Comparison of ENCODE assay signal across 1 cellular context in the genomic region with DNA sequence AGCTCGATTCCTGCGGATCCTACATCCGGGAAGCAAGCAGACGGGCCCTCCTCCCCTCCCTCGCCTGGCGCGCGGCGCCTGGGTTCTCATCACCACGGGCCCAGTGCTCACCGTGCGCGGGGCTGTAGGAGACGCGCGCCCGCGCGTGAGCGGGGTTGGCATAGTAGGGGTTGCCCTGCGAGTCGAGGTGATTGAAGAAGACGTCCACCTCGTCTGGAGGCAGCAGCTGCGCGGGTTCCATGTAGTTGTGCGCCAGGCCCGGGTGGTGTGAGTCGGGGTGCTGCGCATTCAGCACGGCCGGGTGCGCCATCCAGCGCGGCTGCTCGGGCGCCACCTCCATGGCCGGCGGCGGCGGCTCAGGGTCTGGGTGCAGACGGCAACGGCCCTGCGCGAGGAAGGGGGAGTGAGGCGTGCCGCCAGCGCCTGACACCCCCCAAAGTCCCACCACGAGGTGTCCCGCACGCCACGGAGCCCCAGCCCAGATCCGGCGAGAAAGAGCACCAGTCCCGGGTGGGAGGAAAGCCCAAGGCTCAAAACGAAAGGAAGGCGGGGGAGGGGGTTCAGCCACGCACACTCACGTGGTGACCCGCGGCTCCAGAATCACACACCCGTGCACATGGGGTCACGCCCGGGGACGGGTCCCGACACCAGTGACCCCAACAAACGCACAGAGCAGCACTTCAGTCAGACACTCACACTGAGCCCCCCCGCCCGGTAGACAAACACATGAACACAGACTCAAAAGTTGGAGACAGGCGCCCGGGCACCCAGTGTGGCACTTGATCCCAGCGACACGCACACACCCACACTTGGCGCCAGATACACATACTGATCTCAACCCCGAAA.
A peak's percentile ranks its signal among the peaks of the same experiment; 100 is the strongest.
TF ChIP-seq lines count a peak whose summit lies in the region.

No MANE protein-coding gene starts in this region.

TF ChIP-seq in HepG2, 621 proteins besides CTCF, POLR2A, EP300 and RAD21 (continued from another document and continues in another):
- no peak for TF ChIP-seq SMC3 (IDR thresholded peaks at IDR 0.05; ENCODE audit: low read length)
- no peak for TF ChIP-seq ZNF121 (CRISPR knock-in tag; IDR thresholded peaks at IDR 0.05)
- TF ChIP-seq, protein P1, sequence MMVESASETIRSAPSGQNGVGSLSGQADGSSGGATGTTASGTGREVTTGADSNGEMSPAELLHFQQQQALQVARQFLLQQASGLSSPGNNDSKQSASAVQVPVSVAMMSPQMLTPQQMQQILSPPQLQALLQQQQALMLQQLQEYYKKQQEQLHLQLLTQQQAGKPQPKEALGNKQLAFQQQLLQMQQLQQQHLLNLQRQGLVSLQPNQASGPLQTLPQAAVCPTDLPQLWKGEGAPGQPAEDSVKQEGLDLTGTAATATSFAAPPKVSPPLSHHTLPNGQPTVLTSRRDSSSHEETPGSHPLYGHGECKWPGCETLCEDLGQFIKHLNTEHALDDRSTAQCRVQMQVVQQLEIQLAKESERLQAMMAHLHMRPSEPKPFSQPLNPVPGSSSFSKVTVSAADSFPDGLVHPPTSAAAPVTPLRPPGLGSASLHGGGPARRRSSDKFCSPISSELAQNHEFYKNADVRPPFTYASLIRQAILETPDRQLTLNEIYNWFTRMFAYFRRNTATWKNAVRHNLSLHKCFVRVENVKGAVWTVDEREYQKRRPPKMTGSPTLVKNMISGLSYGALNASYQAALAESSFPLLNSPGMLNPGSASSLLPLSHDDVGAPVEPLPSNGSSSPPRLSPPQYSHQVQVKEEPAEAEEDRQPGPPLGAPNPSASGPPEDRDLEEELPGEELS (CRISPR knock-in tag; IDR thresholded peaks at IDR 0.05), result no peak
- TF ChIP-seq SALL1 (CRISPR knock-in tag; IDR thresholded peaks at IDR 0.05), result peak; percentile 28; the same call in 1 of the 2 replicates
- TF ChIP-seq TAF1 (CRISPR knock-in tag; IDR thresholded peaks at IDR 0.05), result 0 out of 2 replicates have a peak, but pooled peaks have one; percentile 48
- TF ChIP-seq PCBP1 (IDR thresholded peaks at IDR 0.05; ENCODE audit: borderline replicate concordance, low read depth, low read length), result no peak
- TF ChIP-seq, protein P2, sequence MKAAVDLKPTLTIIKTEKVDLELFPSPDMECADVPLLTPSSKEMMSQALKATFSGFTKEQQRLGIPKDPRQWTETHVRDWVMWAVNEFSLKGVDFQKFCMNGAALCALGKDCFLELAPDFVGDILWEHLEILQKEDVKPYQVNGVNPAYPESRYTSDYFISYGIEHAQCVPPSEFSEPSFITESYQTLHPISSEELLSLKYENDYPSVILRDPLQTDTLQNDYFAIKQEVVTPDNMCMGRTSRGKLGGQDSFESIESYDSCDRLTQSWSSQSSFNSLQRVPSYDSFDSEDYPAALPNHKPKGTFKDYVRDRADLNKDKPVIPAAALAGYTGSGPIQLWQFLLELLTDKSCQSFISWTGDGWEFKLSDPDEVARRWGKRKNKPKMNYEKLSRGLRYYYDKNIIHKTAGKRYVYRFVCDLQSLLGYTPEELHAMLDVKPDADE (CRISPR knock-in tag; IDR thresholded peaks at IDR 0.05), result no peak
- TF ChIP-seq, protein P3, sequence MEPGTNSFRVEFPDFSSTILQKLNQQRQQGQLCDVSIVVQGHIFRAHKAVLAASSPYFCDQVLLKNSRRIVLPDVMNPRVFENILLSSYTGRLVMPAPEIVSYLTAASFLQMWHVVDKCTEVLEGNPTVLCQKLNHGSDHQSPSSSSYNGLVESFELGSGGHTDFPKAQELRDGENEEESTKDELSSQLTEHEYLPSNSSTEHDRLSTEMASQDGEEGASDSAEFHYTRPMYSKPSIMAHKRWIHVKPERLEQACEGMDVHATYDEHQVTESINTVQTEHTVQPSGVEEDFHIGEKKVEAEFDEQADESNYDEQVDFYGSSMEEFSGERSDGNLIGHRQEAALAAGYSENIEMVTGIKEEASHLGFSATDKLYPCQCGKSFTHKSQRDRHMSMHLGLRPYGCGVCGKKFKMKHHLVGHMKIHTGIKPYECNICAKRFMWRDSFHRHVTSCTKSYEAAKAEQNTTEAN (CRISPR knock-in tag; conservative IDR thresholded peaks at IDR 0.05), result no peak
- no peak for TF ChIP-seq ZNF510 (CRISPR knock-in tag; IDR thresholded peaks at IDR 0.05; ENCODE audit: low read depth)
- TF ChIP-seq ZNF263 (CRISPR knock-in tag; IDR thresholded peaks at IDR 0.05), result no peak
- no peak for TF ChIP-seq DR1 (CRISPR knock-in tag; IDR thresholded peaks at IDR 0.05)
- TF ChIP-seq, protein P4, sequence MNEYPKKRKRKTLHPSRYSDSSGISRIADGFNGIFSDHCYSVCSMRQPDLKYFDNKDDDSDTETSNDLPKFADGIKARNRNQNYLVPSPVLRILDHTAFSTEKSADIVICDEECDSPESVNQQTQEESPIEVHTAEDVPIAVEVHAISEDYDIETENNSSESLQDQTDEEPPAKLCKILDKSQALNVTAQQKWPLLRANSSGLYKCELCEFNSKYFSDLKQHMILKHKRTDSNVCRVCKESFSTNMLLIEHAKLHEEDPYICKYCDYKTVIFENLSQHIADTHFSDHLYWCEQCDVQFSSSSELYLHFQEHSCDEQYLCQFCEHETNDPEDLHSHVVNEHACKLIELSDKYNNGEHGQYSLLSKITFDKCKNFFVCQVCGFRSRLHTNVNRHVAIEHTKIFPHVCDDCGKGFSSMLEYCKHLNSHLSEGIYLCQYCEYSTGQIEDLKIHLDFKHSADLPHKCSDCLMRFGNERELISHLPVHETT (CRISPR knock-in tag; conservative IDR thresholded peaks at IDR 0.05), result no peak
- TF ChIP-seq, protein P5, sequence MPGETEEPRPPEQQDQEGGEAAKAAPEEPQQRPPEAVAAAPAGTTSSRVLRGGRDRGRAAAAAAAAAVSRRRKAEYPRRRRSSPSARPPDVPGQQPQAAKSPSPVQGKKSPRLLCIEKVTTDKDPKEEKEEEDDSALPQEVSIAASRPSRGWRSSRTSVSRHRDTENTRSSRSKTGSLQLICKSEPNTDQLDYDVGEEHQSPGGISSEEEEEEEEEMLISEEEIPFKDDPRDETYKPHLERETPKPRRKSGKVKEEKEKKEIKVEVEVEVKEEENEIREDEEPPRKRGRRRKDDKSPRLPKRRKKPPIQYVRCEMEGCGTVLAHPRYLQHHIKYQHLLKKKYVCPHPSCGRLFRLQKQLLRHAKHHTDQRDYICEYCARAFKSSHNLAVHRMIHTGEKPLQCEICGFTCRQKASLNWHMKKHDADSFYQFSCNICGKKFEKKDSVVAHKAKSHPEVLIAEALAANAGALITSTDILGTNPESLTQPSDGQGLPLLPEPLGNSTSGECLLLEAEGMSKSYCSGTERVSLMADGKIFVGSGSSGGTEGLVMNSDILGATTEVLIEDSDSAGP (CRISPR knock-in tag; IDR thresholded peaks at IDR 0.05; ENCODE audit: borderline replicate concordance), result no peak
- TF ChIP-seq KDM6A (CRISPR knock-in tag; IDR thresholded peaks at IDR 0.05; ENCODE audit: low read depth), result no peak
- no peak for TF ChIP-seq TSC22D2 (CRISPR knock-in tag; IDR thresholded peaks at IDR 0.05; ENCODE audit: borderline replicate concordance)
- TF ChIP-seq, protein P6, sequence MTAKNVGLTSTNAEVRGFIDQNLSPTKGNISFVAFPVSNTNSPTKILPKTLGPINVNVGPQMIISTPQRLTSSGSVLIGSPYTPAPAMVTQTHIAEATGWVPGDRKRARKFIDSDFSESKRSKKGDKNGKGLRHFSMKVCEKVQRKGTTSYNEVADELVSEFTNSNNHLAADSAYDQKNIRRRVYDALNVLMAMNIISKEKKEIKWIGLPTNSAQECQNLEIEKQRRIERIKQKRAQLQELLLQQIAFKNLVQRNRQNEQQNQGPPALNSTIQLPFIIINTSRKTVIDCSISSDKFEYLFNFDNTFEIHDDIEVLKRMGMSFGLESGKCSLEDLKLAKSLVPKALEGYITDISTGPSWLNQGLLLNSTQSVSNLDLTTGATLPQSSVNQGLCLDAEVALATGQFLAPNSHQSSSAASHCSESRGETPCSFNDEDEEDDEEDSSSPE (CRISPR knock-in tag; IDR thresholded peaks at IDR 0.05), result no peak
- TF ChIP-seq, protein P7, sequence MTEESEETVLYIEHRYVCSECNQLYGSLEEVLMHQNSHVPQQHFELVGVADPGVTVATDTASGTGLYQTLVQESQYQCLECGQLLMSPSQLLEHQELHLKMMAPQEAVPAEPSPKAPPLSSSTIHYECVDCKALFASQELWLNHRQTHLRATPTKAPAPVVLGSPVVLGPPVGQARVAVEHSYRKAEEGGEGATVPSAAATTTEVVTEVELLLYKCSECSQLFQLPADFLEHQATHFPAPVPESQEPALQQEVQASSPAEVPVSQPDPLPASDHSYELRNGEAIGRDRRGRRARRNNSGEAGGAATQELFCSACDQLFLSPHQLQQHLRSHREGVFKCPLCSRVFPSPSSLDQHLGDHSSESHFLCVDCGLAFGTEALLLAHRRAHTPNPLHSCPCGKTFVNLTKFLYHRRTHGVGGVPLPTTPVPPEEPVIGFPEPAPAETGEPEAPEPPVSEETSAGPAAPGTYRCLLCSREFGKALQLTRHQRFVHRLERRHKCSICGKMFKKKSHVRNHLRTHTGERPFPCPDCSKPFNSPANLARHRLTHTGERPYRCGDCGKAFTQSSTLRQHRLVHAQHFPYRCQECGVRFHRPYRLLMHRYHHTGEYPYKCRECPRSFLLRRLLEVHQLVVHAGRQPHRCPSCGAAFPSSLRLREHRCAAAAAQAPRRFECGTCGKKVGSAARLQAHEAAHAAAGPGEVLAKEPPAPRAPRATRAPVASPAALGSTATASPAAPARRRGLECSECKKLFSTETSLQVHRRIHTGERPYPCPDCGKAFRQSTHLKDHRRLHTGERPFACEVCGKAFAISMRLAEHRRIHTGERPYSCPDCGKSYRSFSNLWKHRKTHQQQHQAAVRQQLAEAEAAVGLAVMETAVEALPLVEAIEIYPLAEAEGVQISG (CRISPR knock-in tag; IDR thresholded peaks at IDR 0.05), result no peak
- TF ChIP-seq BRD4 (CRISPR knock-in tag; IDR thresholded peaks at IDR 0.05), result no peak
- TF ChIP-seq ZNF792 (CRISPR knock-in tag; IDR thresholded peaks at IDR 0.05), result no peak
- no peak for TF ChIP-seq ZKSCAN5 (CRISPR knock-in tag; IDR thresholded peaks at IDR 0.05)
- TF ChIP-seq ZSCAN22 (CRISPR knock-in tag; IDR thresholded peaks at IDR 0.05), result no peak
- no peak for TF ChIP-seq ZNF850 (CRISPR knock-in tag; conservative IDR thresholded peaks at IDR 0.05)
- TF ChIP-seq ZNF230 (CRISPR knock-in tag; IDR thresholded peaks at IDR 0.05), result no peak
- no peak for TF ChIP-seq ZNF335 (CRISPR knock-in tag; IDR thresholded peaks at IDR 0.05)
- peak; percentile 70 for TF ChIP-seq ZBTB38 (CRISPR knock-in tag; IDR thresholded peaks at IDR 0.05)
- no peak for TF ChIP-seq RFX1 (IDR thresholded peaks at IDR 0.05)
- TF ChIP-seq, protein P8, sequence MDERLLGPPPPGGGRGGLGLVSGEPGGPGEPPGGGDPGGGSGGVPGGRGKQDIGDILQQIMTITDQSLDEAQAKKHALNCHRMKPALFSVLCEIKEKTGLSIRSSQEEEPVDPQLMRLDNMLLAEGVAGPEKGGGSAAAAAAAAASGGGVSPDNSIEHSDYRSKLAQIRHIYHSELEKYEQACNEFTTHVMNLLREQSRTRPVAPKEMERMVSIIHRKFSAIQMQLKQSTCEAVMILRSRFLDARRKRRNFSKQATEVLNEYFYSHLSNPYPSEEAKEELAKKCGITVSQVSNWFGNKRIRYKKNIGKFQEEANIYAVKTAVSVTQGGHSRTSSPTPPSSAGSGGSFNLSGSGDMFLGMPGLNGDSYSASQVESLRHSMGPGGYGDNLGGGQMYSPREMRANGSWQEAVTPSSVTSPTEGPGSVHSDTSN (CRISPR knock-in tag; IDR thresholded peaks at IDR 0.05), result no peak
- no peak for TF ChIP-seq NFKBIZ (CRISPR knock-in tag; IDR thresholded peaks at IDR 0.05)
- TF ChIP-seq ZMYM3 (CRISPR knock-in tag; IDR thresholded peaks at IDR 0.05), result no peak
- TF ChIP-seq ZBTB7A (CRISPR knock-in tag; IDR thresholded peaks at IDR 0.05), result no peak
- no peak; the same call in none of the 2 replicates for TF ChIP-seq ZNF776 (CRISPR knock-in tag; IDR thresholded peaks at IDR 0.05)
- TF ChIP-seq ETV6 (CRISPR knock-in tag; conservative IDR thresholded peaks at IDR 0.05), result no peak
- peak; percentile 43; the same call in 1 of the 2 replicates for TF ChIP-seq MYC (CRISPR knock-in tag; IDR thresholded peaks at IDR 0.05; ENCODE audit: borderline replicate concordance)
- TF ChIP-seq ZNF567 (CRISPR knock-in tag; IDR thresholded peaks at IDR 0.05; ENCODE audit: borderline replicate concordance), result no peak
- peak; percentile 77; the same call in 1 of the 2 replicates for TF ChIP-seq NRL (CRISPR knock-in tag; IDR thresholded peaks at IDR 0.05; ENCODE audit: borderline replicate concordance)
- TF ChIP-seq MBNL3 (CRISPR knock-in tag; conservative IDR thresholded peaks at IDR 0.05), result no peak
- TF ChIP-seq, protein P9, sequence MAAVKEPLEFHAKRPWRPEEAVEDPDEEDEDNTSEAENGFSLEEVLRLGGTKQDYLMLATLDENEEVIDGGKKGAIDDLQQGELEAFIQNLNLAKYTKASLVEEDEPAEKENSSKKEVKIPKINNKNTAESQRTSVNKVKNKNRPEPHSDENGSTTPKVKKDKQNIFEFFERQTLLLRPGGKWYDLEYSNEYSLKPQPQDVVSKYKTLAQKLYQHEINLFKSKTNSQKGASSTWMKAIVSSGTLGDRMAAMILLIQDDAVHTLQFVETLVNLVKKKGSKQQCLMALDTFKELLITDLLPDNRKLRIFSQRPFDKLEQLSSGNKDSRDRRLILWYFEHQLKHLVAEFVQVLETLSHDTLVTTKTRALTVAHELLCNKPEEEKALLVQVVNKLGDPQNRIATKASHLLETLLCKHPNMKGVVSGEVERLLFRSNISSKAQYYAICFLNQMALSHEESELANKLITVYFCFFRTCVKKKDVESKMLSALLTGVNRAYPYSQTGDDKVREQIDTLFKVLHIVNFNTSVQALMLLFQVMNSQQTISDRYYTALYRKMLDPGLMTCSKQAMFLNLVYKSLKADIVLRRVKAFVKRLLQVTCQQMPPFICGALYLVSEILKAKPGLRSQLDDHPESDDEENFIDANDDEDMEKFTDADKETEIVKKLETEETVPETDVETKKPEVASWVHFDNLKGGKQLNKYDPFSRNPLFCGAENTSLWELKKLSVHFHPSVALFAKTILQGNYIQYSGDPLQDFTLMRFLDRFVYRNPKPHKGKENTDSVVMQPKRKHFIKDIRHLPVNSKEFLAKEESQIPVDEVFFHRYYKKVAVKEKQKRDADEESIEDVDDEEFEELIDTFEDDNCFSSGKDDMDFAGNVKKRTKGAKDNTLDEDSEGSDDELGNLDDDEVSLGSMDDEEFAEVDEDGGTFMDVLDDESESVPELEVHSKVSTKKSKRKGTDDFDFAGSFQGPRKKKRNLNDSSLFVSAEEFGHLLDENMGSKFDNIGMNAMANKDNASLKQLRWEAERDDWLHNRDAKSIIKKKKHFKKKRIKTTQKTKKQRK (IDR thresholded peaks at IDR 0.05; ENCODE audit: low read length), result no peak
- TF ChIP-seq ZNF678 (CRISPR knock-in tag; IDR thresholded peaks at IDR 0.05), result 0 out of 2 replicates have a peak, but pooled peaks have one; percentile 7
- TF ChIP-seq, protein P10, sequence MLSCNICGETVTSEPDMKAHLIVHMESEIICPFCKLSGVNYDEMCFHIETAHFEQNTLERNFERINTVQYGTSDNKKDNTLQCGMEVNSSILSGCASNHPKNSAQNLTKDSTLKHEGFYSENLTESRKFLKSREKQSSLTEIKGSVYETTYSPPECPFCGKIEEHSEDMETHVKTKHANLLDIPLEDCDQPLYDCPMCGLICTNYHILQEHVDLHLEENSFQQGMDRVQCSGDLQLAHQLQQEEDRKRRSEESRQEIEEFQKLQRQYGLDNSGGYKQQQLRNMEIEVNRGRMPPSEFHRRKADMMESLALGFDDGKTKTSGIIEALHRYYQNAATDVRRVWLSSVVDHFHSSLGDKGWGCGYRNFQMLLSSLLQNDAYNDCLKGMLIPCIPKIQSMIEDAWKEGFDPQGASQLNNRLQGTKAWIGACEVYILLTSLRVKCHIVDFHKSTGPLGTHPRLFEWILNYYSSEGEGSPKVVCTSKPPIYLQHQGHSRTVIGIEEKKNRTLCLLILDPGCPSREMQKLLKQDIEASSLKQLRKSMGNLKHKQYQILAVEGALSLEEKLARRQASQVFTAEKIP (CRISPR knock-in tag; IDR thresholded peaks at IDR 0.05; ENCODE audit: borderline replicate concordance), result no peak
- TF ChIP-seq MED13 (CRISPR knock-in tag; IDR thresholded peaks at IDR 0.05), result no peak
- TF ChIP-seq ZFP1 (CRISPR knock-in tag; IDR thresholded peaks at IDR 0.05), result no peak
- no peak for TF ChIP-seq EEA1 (CRISPR knock-in tag; IDR thresholded peaks at IDR 0.05; ENCODE audit: borderline replicate concordance)
- no peak for TF ChIP-seq NFYB (CRISPR knock-in tag; IDR thresholded peaks at IDR 0.05)
- peak; percentile 48; the same call in 1 of the 2 replicates for TF ChIP-seq ZNF772 (CRISPR knock-in tag; IDR thresholded peaks at IDR 0.05)
